Comparison of ENCODE assay signal across 25 cellular contexts in genomic region chr1:35580949-35581388, GRCh38. TPM values are rescaled to one million over a fixed set of nuclear protein-coding genes. Genes with fewer than 3 reads are reported as not detected.
"Had no signal": no experiment of that assay in that cellular context is flagged by ENCODE, and none has a peak within 500 bp of the region (broad histone marks: within the 10 kb centered on the region; RNA-seq: fewer than 3 reads in every experiment).

No MANE protein-coding gene starts in this region.

- DNase-seq: activated B cell treated with CpG ODN at 0.5 μM for 24 hours; activated CD4-positive, alpha-beta memory T cell treated with anti-CD3 and anti-CD28 coated beads for 36 hours; activated CD4-positive, alpha-beta T cell treated with anti-CD3 and anti-CD28 coated beads for 1 hour; activated CD4-positive, alpha-beta T cell treated with anti-CD3 and anti-CD28 coated beads, Interleukin-2, amount 10 ng/mL, durations not matched to agents 24 days and 14 days; activated CD8-positive, alpha-beta memory T cell treated with anti-CD3 and anti-CD28 coated beads for 24 hours; activated naive CD4-positive, alpha-beta T cell treated with Interleukin-2 at 50 U/mL for 16 hours; activated naive CD8-positive, alpha-beta T cell treated with anti-CD3 and anti-CD28 coated beads, Interleukin-2, amount 50 U/mL, for 24 hours; activated T-cell treated with anti-CD3 and anti-CD28 coated beads, Interleukin-2, amount 50 U/mL, for 4 hours; amniotic stem cell; body of pancreas; central memory CD4-positive, alpha-beta T cell; NCI-H1092 treated with DMSO at 0.1 percent for 48 hours; NCI-H1417 treated with DMSO at 0.1 percent for 48 hours; NCI-H1694; NCI-H2029; NCI-H2107; NCI-H2171 treated with DMSO at 0.1 percent for 48 hours; NCI-H226; NCI-H82; Peyer's patch; SHP77; T-helper 17 cell; T-helper 9 cell had no signal

- H3K9ac ChIP-seq: KMS-11 had no signal

- H3K27ac ChIP-seq: ascending aorta, body of pancreas, KMS-11, Peyer's patch had no signal

- H3K4me3 ChIP-seq: ascending aorta, body of pancreas, Peyer's patch had no signal

- H3K4me2 ChIP-seq: KMS-11 had no signal

- H3K36me3 ChIP-seq: ascending aorta, Peyer's patch had no signal

- H3K9me3 ChIP-seq: ascending aorta, body of pancreas, Peyer's patch had no signal

- H3K27me3 ChIP-seq: body of pancreas, Peyer's patch had no signal

- H3K4me1 ChIP-seq: body of pancreas had no signal

RNA-seq across cellular contexts. Expression of gene TFAP2E, which starts 7.9 kb away (rescaled TPM):
- total RNA-seq: body of pancreas had no signal
